Comparison of ENCODE assay signal across 2 cellular contexts in the genomic region with DNA sequence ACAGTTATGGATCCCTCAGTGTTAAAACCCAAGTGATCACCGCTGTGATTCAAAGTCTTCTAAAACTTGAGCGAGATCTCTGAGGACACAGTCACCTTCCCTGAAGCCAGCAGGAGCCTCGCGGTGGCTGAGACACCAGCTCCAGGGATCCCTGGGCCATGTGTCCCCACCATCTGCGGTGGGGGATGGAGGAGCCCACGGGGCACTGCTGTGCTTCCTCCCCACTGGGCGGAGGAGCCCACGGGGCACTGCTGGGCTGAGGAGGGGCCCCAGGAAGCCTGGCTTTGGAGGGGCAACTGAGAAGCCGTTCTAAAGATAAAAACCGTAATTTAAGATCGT.
TF ChIP-seq lines count a peak whose summit lies in the region.

No MANE protein-coding gene starts in this region.

TF ChIP-seq in IMR-90, 13 proteins besides CTCF, POLR2A, EP300 and RAD21:
- TF ChIP-seq RCOR1 (IDR thresholded peaks at IDR 0.05; ENCODE audit: insufficient replicate concordance, low read length) (no peak), BHLHE40 (IDR thresholded peaks at IDR 0.05; ENCODE audit: low read depth, low read length) (no peak), MXI1 (IDR thresholded peaks at IDR 0.05; ENCODE audit: borderline replicate concordance, low read depth, low read length) (no peak)

TF ChIP-seq in H1, 55 proteins besides CTCF, POLR2A, EP300 and RAD21:
- TF ChIP-seq TBP (IDR thresholded peaks at IDR 0.05; ENCODE audit: low read depth, low read length): no peak
- TF ChIP-seq CEBPB (IDR thresholded peaks at IDR 0.05; ENCODE audit: low read depth, low read length): no peak
- TF ChIP-seq SP2 (IDR thresholded peaks at IDR 0.05; ENCODE audit: low read length): no peak
- no peak for TF ChIP-seq HDAC2 (IDR thresholded peaks at IDR 0.05; ENCODE audit: borderline replicate concordance in 1 of 2, low read depth in 2 of 2, low read length in 2 of 2)
- no peak for TF ChIP-seq CBX5 (IDR thresholded peaks at IDR 0.05; ENCODE audit: low read depth, low read length)
- TF ChIP-seq SIN3A (conservative IDR thresholded peaks at IDR 0.05 in 1 of 2, IDR thresholded peaks at IDR 0.05 in 1 of 2; ENCODE audit: low read depth in 1 of 2, low read length in 2 of 2): no peak
- no peak for TF ChIP-seq FOSL1 (IDR thresholded peaks at IDR 0.05; ENCODE audit: insufficient read depth, low read depth, low read length)
- TF ChIP-seq KDM5A (IDR thresholded peaks at IDR 0.05; ENCODE audit: low read length): no peak
- no peak for TF ChIP-seq NANOG (IDR thresholded peaks at IDR 0.05; ENCODE audit: insufficient read depth, low read depth, low read length, poor library complexity, severe bottlenecking)
- no peak for TF ChIP-seq POLR2AphosphoS5 (IDR thresholded peaks at IDR 0.05; ENCODE audit: low read depth, low read length)
- TF ChIP-seq BRCA1 (IDR thresholded peaks at IDR 0.05; ENCODE audit: low read depth, low read length): no peak
- TF ChIP-seq KDM1A (IDR thresholded peaks at IDR 0.05; ENCODE audit: borderline replicate concordance, low read length): no peak
- TF ChIP-seq, protein P1, sequence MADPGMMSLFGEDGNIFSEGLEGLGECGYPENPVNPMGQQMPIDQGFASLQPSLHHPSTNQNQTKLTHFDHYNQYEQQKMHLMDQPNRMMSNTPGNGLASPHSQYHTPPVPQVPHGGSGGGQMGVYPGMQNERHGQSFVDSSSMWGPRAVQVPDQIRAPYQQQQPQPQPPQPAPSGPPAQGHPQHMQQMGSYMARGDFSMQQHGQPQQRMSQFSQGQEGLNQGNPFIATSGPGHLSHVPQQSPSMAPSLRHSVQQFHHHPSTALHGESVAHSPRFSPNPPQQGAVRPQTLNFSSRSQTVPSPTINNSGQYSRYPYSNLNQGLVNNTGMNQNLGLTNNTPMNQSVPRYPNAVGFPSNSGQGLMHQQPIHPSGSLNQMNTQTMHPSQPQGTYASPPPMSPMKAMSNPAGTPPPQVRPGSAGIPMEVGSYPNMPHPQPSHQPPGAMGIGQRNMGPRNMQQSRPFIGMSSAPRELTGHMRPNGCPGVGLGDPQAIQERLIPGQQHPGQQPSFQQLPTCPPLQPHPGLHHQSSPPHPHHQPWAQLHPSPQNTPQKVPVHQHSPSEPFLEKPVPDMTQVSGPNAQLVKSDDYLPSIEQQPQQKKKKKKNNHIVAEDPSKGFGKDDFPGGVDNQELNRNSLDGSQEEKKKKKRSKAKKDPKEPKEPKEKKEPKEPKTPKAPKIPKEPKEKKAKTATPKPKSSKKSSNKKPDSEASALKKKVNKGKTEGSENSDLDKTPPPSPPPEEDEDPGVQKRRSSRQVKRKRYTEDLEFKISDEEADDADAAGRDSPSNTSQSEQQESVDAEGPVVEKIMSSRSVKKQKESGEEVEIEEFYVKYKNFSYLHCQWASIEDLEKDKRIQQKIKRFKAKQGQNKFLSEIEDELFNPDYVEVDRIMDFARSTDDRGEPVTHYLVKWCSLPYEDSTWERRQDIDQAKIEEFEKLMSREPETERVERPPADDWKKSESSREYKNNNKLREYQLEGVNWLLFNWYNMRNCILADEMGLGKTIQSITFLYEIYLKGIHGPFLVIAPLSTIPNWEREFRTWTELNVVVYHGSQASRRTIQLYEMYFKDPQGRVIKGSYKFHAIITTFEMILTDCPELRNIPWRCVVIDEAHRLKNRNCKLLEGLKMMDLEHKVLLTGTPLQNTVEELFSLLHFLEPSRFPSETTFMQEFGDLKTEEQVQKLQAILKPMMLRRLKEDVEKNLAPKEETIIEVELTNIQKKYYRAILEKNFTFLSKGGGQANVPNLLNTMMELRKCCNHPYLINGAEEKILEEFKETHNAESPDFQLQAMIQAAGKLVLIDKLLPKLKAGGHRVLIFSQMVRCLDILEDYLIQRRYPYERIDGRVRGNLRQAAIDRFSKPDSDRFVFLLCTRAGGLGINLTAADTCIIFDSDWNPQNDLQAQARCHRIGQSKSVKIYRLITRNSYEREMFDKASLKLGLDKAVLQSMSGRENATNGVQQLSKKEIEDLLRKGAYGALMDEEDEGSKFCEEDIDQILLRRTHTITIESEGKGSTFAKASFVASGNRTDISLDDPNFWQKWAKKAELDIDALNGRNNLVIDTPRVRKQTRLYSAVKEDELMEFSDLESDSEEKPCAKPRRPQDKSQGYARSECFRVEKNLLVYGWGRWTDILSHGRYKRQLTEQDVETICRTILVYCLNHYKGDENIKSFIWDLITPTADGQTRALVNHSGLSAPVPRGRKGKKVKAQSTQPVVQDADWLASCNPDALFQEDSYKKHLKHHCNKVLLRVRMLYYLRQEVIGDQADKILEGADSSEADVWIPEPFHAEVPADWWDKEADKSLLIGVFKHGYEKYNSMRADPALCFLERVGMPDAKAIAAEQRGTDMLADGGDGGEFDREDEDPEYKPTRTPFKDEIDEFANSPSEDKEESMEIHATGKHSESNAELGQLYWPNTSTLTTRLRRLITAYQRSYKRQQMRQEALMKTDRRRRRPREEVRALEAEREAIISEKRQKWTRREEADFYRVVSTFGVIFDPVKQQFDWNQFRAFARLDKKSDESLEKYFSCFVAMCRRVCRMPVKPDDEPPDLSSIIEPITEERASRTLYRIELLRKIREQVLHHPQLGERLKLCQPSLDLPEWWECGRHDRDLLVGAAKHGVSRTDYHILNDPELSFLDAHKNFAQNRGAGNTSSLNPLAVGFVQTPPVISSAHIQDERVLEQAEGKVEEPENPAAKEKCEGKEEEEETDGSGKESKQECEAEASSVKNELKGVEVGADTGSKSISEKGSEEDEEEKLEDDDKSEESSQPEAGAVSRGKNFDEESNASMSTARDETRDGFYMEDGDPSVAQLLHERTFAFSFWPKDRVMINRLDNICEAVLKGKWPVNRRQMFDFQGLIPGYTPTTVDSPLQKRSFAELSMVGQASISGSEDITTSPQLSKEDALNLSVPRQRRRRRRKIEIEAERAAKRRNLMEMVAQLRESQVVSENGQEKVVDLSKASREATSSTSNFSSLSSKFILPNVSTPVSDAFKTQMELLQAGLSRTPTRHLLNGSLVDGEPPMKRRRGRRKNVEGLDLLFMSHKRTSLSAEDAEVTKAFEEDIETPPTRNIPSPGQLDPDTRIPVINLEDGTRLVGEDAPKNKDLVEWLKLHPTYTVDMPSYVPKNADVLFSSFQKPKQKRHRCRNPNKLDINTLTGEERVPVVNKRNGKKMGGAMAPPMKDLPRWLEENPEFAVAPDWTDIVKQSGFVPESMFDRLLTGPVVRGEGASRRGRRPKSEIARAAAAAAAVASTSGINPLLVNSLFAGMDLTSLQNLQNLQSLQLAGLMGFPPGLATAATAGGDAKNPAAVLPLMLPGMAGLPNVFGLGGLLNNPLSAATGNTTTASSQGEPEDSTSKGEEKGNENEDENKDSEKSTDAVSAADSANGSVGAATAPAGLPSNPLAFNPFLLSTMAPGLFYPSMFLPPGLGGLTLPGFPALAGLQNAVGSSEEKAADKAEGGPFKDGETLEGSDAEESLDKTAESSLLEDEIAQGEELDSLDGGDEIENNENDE (IDR thresholded peaks at IDR 0.05; ENCODE audit: insufficient replicate concordance, low read length): no peak
- TF ChIP-seq TAF7 (optimal IDR thresholded peaks at IDR 0.05; ENCODE audit: borderline replicate concordance, low read depth, low read length): no peak
- no peak for TF ChIP-seq BACH1 (IDR thresholded peaks at IDR 0.05; ENCODE audit: low read length)
TF ChIP-seq in H1: peak in this region for 0.
